ENCODE assay signal across 9 cellular contexts in the genomic region with DNA sequence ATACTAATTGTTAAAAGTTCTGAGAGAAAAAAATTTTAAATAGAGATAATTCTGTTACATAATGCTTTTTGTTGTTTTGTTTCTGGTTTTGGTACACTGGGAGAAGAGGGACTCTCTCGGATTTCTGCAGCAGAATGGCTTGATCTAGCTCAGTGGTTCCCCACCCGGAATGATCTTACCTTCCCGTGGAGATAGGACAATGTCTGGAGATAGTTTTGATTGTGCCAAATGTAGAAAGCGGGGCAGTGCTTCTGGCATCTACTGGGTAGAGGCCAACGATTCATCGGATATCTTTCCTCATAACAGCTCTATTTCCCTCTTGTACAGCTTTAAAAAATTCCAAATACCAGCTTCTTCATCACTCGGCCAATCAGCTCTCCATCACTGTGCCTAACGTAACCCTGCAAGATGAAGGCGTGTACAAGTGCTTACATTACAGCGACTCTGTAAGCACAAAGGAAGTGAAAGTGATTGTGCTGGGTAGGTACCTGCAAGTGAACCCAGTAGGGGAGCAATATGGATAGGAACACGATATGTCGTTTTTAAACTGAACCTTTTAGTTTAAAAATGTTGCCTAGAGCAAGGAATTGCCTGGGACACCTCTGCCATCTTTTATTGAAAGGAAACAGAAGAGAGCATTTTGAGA. TPM values are rescaled to one million over a fixed set of nuclear protein-coding genes. Genes with fewer than 3 reads are reported as not detected.
DNase-seq lines count a peak whose midpoint lies in the region; ATAC-seq lines count a peak whose summit lies in the region.
"Had no signal": no experiment of that assay in that cellular context is flagged by ENCODE, and none has a peak within 500 bp of the region (broad histone marks: within the 10 kb centered on the region; RNA-seq: fewer than 3 reads in every experiment).

No MANE protein-coding gene starts in this region.

- no peak overlapping the region for H3K4me3 ChIP-seq in HAP-1

- no peaks in the 10 kb centered on the region for H3K27me3 ChIP-seq in HAP-1 (ENCODE audit: low read depth)

- H3K27ac Mint-ChIP-seq in immature natural killer cell: peak overlapping the region; percentile 25 to 86 (median 60)

- peak; percentile 35 to 79 for DNase-seq in NOMO-1 (lab: John Stamatoyannopoulos, UW; ENCODE audit: unreplicated experiment in 2 of 2)
- no peak for DNase-seq in immature natural killer cell
- DNase-seq in NCI-H82 treated with DMSO at 0.1 percent for 48 hours (lab: John Stamatoyannopoulos, UW; ENCODE audit: unreplicated experiment): no peak
- DNase-seq in HAP-1 (ENCODE audit: low spot score in 2 of 2): no peak
- DNase-seq in stimulated activated CD4-positive, alpha-beta T cell treated with anti-CD3 and anti-CD28 coated beads, Interleukin-2, amount 100 ng/mL, for 24 hours: no peak
- DNase-seq: NCI-H446 treated with DMSO at 0.1 percent for 48 hours; stimulated activated CD4-positive, alpha-beta T cell treated with anti-CD3 and anti-CD28 coated beads, Interleukin-2, amount 100 ng/mL, for 48 hours had no signal

- no peaks in the 10 kb centered on the region for H3K9me3 Mint-ChIP-seq in immature natural killer cell

- no peaks in the 10 kb centered on the region for H3K4me1 ChIP-seq in HAP-1

- peak overlapping the region; percentile 10 to 69 (median 41) for H3K4me3 Mint-ChIP-seq in immature natural killer cell

- ATAC-seq in GM18502 (IDR thresholded peaks at IDR 0.05; ENCODE audit: poor library complexity, unreplicated experiment): peak; percentile 61
- peak; percentile 61 for ATAC-seq in GM21528 (IDR thresholded peaks at IDR 0.05; ENCODE audit: low FRiP score, unreplicated experiment)

- H3K36me3 Mint-ChIP-seq in immature natural killer cell: peaks cover 0 to 13% (median 0%) of the 10 kb centered on the region in 3 donors

- no peaks in the 10 kb centered on the region for H3K36me3 ChIP-seq in HAP-1 (replicated peaks)

- peaks cover 0 to 3% (median 0%) of the 10 kb centered on the region in 3 donors for H3K27me3 Mint-ChIP-seq in immature natural killer cell (ENCODE audit: low read depth in 3 of 3)

- peaks cover 68 to 85% of the 10 kb centered on the region in 2 donors for H3K4me1 Mint-ChIP-seq in immature natural killer cell

- H3K9me3 ChIP-seq in HAP-1: no peaks in the 10 kb centered on the region

- in situ Hi-C loops in HAP-1 (cut with MboI; ENCODE audit: low sequenced_read_pairs): loop anchor here (5.0 to 10.0 kb wide), 2 partner anchors 54 to 267 kb away; no protein-coding TSS in a partner anchor

RNA-seq across cellular contexts. Expression of a gene that starts 13.2 kb away (rescaled TPM):
- polyA plus RNA-seq in immature natural killer cell: 10 to 100 TPM; 11.2 to 34.9 (median 23.8) TPM

RNA-seq across cellular contexts. Expression of a gene that starts 31.1 kb away (rescaled TPM):
- polyA plus RNA-seq in immature natural killer cell: 1 to 10 TPM; 1.6 to 3.3 (median 1.7) TPM

Comparison
In these comparisons a context has a peak if more than half of its experiments do, and no peak if none do; other contexts are left out.
1. DNase-seq: peak in NOMO-1 (2 of 2); none in immature natural killer cell (0 of 3), NCI-H82 treated with DMSO at 0.1 percent for 48 hours (single experiment), HAP-1 (0 of 2) and stimulated activated CD4-positive, alpha-beta T cell treated with anti-CD3 and anti-CD28 coated beads, Interleukin-2, amount 100 ng/mL, for 24 hours (0 of 2).